ENCODE assay signal across 8 cellular contexts in genomic region chr4:159487284-159487747, GRCh38.
DNase-seq lines count a peak whose midpoint lies in the region; ATAC-seq and TF ChIP-seq lines count a peak whose summit lies in the region.

No MANE protein-coding gene starts in this region.

- no peaks in the 10 kb centered on the region for H3K27me3 Mint-ChIP-seq in GM23338 (ENCODE audit: insufficient read depth, low read depth, poor library complexity)

- H3K27ac ChIP-seq in GM23338 (ENCODE audit: low read depth), result no peak overlapping the region
- no peak overlapping the region for H3K27ac ChIP-seq in RWPE1
- H3K27ac ChIP-seq in caudate nucleus (ENCODE audit: low read depth, low read length), result no peak overlapping the region

- DNase-seq in stimulated activated CD4-positive, alpha-beta T cell treated with anti-CD3 and anti-CD28 coated beads, Interleukin-1b, Interleukin-23, amount 100 ng/mL, for 48 hours, result peak; percentile 32
- DNase-seq in stimulated activated CD4-positive, alpha-beta T cell treated with anti-CD3 and anti-CD28 coated beads, Interleukin-4, amount 100 ng/mL, for 1 hour, result no peak
- peak; percentile 87 for DNase-seq in GM23338 (ENCODE audit: low spot score)
- peak; percentile 61 for DNase-seq in KBM-7
- DNase-seq in RWPE1 (ENCODE audit: low spot score), result peak; percentile 53
- peak in 45 of 61 donors; percentile 1 to 69 (median 10) for DNase-seq in caudate nucleus (lab: John Stamatoyannopoulos, UW)
- DNase-seq in kidney epithelial cell (ENCODE audit: low read depth), result peak; percentile 14
- DNase-seq in stimulated activated naive CD8-positive, alpha-beta T cell treated with anti-CD3 and anti-CD28 coated beads, Interleukin-15, Interleukin-2, amounts not matched to agents 100 U/mL and 50 U/mL, for 24 hours, result peak; percentile 24

- no peaks in the 10 kb centered on the region for H3K36me3 ChIP-seq in GM23338 (ENCODE audit: insufficient read depth)
- H3K36me3 ChIP-seq in kidney epithelial cell (ENCODE audit: control insufficient read depth, insufficient read depth, low read length), result no peaks in the 10 kb centered on the region

- H2AFZ ChIP-seq in GM23338, result peak overlapping the region; percentile 16; the same call in 1 of the 2 replicates

- H3K4me3 ChIP-seq in GM23338 (no peak overlapping the region), kidney epithelial cell (ENCODE audit: low read depth, low read length) (no peak overlapping the region)

- CTCF ChIA-PET in RWPE1 (lab: Yijun Ruan, JAX), result interaction anchor here (0.6 to 1.2 kb wide), 7 partner anchors 8 to 1323 kb away, joined by 3 to 6 read pairs (median 3); no protein-coding TSS in a partner anchor

- POLR2A ChIA-PET in RWPE1 (lab: Yijun Ruan, JAX; ENCODE audit: low non-redundant PET), result no interaction called here

- no peaks in the 10 kb centered on the region for H4K20me1 ChIP-seq in GM23338 (replicated peaks; ENCODE audit: insufficient read depth)

- peaks cover 19% of the 10 kb centered on the region for H3K36me3 Mint-ChIP-seq in GM23338 (ENCODE audit: low read depth)

- ATAC-seq in GM23338, result peak; percentile 98
- peak; percentile 66 for ATAC-seq in stimulated activated naive CD8-positive, alpha-beta T cell treated with anti-CD3 and anti-CD28 coated beads, Interleukin-15, Interleukin-2, amounts not matched to agents 100 U/mL and 50 U/mL, for 24 hours

- no peak overlapping the region for H3K4me3 Mint-ChIP-seq in GM23338

- H3K27ac Mint-ChIP-seq in GM23338, result no peak overlapping the region

- H3K79me2 ChIP-seq in GM23338 (replicated peaks; ENCODE audit: insufficient read depth), result no peaks in the 10 kb centered on the region

- H3F3A ChIP-seq in GM23338 (replicated peaks; ENCODE audit: low read depth), result no peaks in the 10 kb centered on the region

- peaks cover 13% of the 10 kb centered on the region for H3K4me1 Mint-ChIP-seq in GM23338

- no peaks in the 10 kb centered on the region; the same call in 1 of the 2 replicates for H3K9me2 ChIP-seq in GM23338 (ENCODE audit: insufficient read depth)

- TF ChIP-seq CTCF in GM23338 (conservative IDR thresholded peaks at IDR 0.05; ENCODE audit: low read depth in 2 of 2) (peak; percentile 90), RWPE1 (conservative IDR thresholded peaks at IDR 0.05; ENCODE audit: low read depth) (peak; percentile 81), kidney epithelial cell (IDR thresholded peaks at IDR 0.05; ENCODE audit: insufficient read depth, low read length, poor library complexity, severe bottlenecking) (peak; percentile 73)

- peaks cover 3% of the 10 kb centered on the region; the same call in 1 of the 2 replicates for H3K4me1 ChIP-seq in GM23338 (ENCODE audit: insufficient read depth)

- no peak overlapping the region for H3K4me2 ChIP-seq in GM23338

- in situ Hi-C loops in KBM-7 (cut with MboI; ENCODE audit: low pct_unique_long_range_greater_than_20kb, low sequenced_read_pairs), result no loop called here

- peaks cover 25% of the 10 kb centered on the region for H3K9me3 Mint-ChIP-seq in GM23338

- H3K27me3 ChIP-seq in GM23338 (ENCODE audit: insufficient read depth), result no peaks in the 10 kb centered on the region
- no peaks in the 10 kb centered on the region for H3K27me3 ChIP-seq in kidney epithelial cell (ENCODE audit: control insufficient read depth, insufficient read depth, low read length)

TF ChIP-seq in GM23338, 12 proteins besides CTCF, POLR2A, EP300 and RAD21 (continues in another document):
- TF ChIP-seq ZNF462 (CRISPR knock-in tag; IDR thresholded peaks at IDR 0.05), result no peak
- TF ChIP-seq EZH2 (IDR thresholded peaks at IDR 0.05; ENCODE audit: low read depth, unreplicated experiment), result no peak
- TF ChIP-seq, protein P1, sequence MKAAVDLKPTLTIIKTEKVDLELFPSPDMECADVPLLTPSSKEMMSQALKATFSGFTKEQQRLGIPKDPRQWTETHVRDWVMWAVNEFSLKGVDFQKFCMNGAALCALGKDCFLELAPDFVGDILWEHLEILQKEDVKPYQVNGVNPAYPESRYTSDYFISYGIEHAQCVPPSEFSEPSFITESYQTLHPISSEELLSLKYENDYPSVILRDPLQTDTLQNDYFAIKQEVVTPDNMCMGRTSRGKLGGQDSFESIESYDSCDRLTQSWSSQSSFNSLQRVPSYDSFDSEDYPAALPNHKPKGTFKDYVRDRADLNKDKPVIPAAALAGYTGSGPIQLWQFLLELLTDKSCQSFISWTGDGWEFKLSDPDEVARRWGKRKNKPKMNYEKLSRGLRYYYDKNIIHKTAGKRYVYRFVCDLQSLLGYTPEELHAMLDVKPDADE (IDR thresholded peaks at IDR 0.05), result no peak
- TF ChIP-seq STAT1 (IDR thresholded peaks at IDR 0.05; ENCODE audit: unreplicated experiment), result no peak
- no peak for TF ChIP-seq JUNB (IDR thresholded peaks at IDR 0.05; ENCODE audit: unreplicated experiment)
- TF ChIP-seq NANOG (IDR thresholded peaks at IDR 0.05; ENCODE audit: borderline replicate concordance), result no peak
- TF ChIP-seq EZH2phosphoT487 (IDR thresholded peaks at IDR 0.05; ENCODE audit: unreplicated experiment), result no peak
- no peak for TF ChIP-seq CREB1 (CRISPR knock-in tag; IDR thresholded peaks at IDR 0.05; ENCODE audit: low read depth)
